2 cellular contexts compared by ENCODE assay signal in the genomic region with DNA sequence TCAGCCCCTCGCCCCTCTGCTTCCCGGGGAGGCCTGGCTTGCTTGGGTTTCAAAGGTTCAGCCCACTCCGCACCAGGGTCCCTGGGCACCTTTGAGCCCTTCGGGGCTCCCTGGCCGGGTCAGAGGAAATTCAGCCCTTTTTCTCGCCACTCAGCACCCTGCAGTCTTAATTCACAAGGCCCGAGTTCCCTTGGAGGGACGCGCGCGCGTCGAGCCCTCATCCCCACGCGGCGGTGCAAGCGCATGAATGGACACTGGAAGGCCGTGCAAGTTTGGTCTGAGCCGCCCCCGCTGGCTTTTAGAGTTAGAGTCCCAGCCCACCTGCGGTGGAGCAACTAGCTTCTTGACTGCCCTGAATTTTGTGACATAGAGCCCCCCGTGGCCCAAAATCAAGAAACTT.
TF ChIP-seq lines count a peak whose summit lies in the region.

No MANE protein-coding gene starts in this region.

TF ChIP-seq in SK-N-SH, 30 proteins besides CTCF, POLR2A, EP300 and RAD21 (continued from another document):
- TF ChIP-seq, protein P1, sequence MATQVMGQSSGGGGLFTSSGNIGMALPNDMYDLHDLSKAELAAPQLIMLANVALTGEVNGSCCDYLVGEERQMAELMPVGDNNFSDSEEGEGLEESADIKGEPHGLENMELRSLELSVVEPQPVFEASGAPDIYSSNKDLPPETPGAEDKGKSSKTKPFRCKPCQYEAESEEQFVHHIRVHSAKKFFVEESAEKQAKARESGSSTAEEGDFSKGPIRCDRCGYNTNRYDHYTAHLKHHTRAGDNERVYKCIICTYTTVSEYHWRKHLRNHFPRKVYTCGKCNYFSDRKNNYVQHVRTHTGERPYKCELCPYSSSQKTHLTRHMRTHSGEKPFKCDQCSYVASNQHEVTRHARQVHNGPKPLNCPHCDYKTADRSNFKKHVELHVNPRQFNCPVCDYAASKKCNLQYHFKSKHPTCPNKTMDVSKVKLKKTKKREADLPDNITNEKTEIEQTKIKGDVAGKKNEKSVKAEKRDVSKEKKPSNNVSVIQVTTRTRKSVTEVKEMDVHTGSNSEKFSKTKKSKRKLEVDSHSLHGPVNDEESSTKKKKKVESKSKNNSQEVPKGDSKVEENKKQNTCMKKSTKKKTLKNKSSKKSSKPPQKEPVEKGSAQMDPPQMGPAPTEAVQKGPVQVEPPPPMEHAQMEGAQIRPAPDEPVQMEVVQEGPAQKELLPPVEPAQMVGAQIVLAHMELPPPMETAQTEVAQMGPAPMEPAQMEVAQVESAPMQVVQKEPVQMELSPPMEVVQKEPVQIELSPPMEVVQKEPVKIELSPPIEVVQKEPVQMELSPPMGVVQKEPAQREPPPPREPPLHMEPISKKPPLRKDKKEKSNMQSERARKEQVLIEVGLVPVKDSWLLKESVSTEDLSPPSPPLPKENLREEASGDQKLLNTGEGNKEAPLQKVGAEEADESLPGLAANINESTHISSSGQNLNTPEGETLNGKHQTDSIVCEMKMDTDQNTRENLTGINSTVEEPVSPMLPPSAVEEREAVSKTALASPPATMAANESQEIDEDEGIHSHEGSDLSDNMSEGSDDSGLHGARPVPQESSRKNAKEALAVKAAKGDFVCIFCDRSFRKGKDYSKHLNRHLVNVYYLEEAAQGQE (IDR thresholded peaks at IDR 0.05; ENCODE audit: low read depth, low read length) = no peak
- TF ChIP-seq NRF1 (IDR thresholded peaks at IDR 0.05; ENCODE audit: low read depth, low read length) (no peak), TAF1 (IDR thresholded peaks at IDR 0.05; ENCODE audit: borderline replicate concordance, low read depth, low read length) (no peak), TEAD4 (IDR thresholded peaks at IDR 0.05; ENCODE audit: borderline replicate concordance, insufficient read depth) (no peak), FOSL2 (IDR thresholded peaks at IDR 0.05; ENCODE audit: borderline replicate concordance, low read depth) (no peak), FOXJ3 (CRISPR knock-in tag; IDR thresholded peaks at IDR 0.05) (no peak)

TF ChIP-seq in SK-N-SH treated with all-trans-retinoic acid at 6 μM for 48 hours, 23 proteins besides CTCF, POLR2A, EP300 and RAD21 (continued from another document):
- TF ChIP-seq, protein P2, sequence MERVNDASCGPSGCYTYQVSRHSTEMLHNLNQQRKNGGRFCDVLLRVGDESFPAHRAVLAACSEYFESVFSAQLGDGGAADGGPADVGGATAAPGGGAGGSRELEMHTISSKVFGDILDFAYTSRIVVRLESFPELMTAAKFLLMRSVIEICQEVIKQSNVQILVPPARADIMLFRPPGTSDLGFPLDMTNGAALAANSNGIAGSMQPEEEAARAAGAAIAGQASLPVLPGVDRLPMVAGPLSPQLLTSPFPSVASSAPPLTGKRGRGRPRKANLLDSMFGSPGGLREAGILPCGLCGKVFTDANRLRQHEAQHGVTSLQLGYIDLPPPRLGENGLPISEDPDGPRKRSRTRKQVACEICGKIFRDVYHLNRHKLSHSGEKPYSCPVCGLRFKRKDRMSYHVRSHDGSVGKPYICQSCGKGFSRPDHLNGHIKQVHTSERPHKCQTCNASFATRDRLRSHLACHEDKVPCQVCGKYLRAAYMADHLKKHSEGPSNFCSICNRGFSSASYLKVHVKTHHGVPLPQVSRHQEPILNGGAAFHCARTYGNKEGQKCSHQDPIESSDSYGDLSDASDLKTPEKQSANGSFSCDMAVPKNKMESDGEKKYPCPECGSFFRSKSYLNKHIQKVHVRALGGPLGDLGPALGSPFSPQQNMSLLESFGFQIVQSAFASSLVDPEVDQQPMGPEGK (CRISPR knock-in tag; IDR thresholded peaks at IDR 0.05; ENCODE audit: borderline replicate concordance) = no peak
- TF ChIP-seq, protein P3, sequence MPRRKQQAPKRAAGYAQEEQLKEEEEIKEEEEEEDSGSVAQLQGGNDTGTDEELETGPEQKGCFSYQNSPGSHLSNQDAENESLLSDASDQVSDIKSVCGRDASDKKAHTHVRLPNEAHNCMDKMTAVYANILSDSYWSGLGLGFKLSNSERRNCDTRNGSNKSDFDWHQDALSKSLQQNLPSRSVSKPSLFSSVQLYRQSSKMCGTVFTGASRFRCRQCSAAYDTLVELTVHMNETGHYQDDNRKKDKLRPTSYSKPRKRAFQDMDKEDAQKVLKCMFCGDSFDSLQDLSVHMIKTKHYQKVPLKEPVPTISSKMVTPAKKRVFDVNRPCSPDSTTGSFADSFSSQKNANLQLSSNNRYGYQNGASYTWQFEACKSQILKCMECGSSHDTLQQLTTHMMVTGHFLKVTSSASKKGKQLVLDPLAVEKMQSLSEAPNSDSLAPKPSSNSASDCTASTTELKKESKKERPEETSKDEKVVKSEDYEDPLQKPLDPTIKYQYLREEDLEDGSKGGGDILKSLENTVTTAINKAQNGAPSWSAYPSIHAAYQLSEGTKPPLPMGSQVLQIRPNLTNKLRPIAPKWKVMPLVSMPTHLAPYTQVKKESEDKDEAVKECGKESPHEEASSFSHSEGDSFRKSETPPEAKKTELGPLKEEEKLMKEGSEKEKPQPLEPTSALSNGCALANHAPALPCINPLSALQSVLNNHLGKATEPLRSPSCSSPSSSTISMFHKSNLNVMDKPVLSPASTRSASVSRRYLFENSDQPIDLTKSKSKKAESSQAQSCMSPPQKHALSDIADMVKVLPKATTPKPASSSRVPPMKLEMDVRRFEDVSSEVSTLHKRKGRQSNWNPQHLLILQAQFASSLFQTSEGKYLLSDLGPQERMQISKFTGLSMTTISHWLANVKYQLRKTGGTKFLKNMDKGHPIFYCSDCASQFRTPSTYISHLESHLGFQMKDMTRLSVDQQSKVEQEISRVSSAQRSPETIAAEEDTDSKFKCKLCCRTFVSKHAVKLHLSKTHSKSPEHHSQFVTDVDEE (CRISPR knock-in tag; IDR thresholded peaks at IDR 0.05) = no peak
- no peak for TF ChIP-seq GLIS3 (CRISPR knock-in tag; IDR thresholded peaks at IDR 0.05)
- TF ChIP-seq ZC3H10 (CRISPR knock-in tag; IDR thresholded peaks at IDR 0.05) = no peak
- no peak for TF ChIP-seq TCF4 (CRISPR knock-in tag; IDR thresholded peaks at IDR 0.05; ENCODE audit: borderline replicate concordance)
- no peak for TF ChIP-seq ZNF70 (CRISPR knock-in tag; IDR thresholded peaks at IDR 0.05)
- no peak for TF ChIP-seq OSR1 (CRISPR knock-in tag; IDR thresholded peaks at IDR 0.05)
